Comparison of ENCODE assay signal across 8 cellular contexts in genomic region chr1:1058921-1059493, GRCh38. TPM values are rescaled to one million over a fixed set of nuclear protein-coding genes. Genes with fewer than 3 reads are reported as not detected.
DNase-seq lines count a peak whose midpoint lies in the region; ATAC-seq and TF ChIP-seq lines count a peak whose summit lies in the region.

No MANE protein-coding gene starts in this region.

- no peak for DNase-seq in activated T-cell treated with anti-CD3 and anti-CD28 coated beads, Interleukin-2, amount 50 U/mL, for 24 hours
- DNase-seq in activated T-cell treated with anti-CD3 and anti-CD28 coated beads for 4 hours = no peak
- DNase-seq in NCI-H2171 (lab: John Stamatoyannopoulos, UW) = peak; percentile 15
- no peak for DNase-seq in astrocyte of the cerebellum (ENCODE audit: low read depth)
- no peak for DNase-seq in kidney epithelial cell (ENCODE audit: low read depth)
- no peak for DNase-seq in tibial nerve (ENCODE audit: low spot score in 2 of 2)
- no peak for DNase-seq in midbrain (lab: John Stamatoyannopoulos, UW)

- H3K36me3 ChIP-seq in kidney epithelial cell (ENCODE audit: control insufficient read depth, insufficient read depth, low read length) (peaks cover 3% of the 10 kb centered on the region), tibial nerve (peaks cover 0 to 19% (median 0%) of the 10 kb centered on the region in 3 donors)

- peak overlapping the region; percentile 77 for H3K4me3 Mint-ChIP-seq in activated T-cell treated with anti-CD3 and anti-CD28 coated beads, Interleukin-2, amount 50 U/mL, for 24 hours

- peaks cover 0 to 53% (median 15%) of the 10 kb centered on the region in 4 donors for H3K4me1 ChIP-seq in tibial nerve

- peaks cover 18% of the 10 kb centered on the region for H3K36me3 Mint-ChIP-seq in activated T-cell treated with anti-CD3 and anti-CD28 coated beads, Interleukin-2, amount 50 U/mL, for 24 hours (ENCODE audit: low read depth)

- H3K4me3 ChIP-seq in astrocyte of the cerebellum (ENCODE audit: low read depth, low read length) (peak overlapping the region; percentile 57), kidney epithelial cell (ENCODE audit: low read depth, low read length) (peak overlapping the region; percentile 63), tibial nerve (peak overlapping the region; percentile 24 to 55 (median 44))

- peak overlapping the region; percentile 29 for H3K27ac Mint-ChIP-seq in activated T-cell treated with anti-CD3 and anti-CD28 coated beads, Interleukin-2, amount 50 U/mL, for 24 hours

- peak overlapping the region in 1 of 4 donors; percentile 10 for H3K27ac ChIP-seq in tibial nerve

- no peaks in the 10 kb centered on the region for H3K9me3 ChIP-seq in tibial nerve

- TF ChIP-seq EP300 in tibial nerve (IDR thresholded peaks at IDR 0.05) = no peak

- H3K9me3 Mint-ChIP-seq in activated T-cell treated with anti-CD3 and anti-CD28 coated beads, Interleukin-2, amount 50 U/mL, for 24 hours = no peaks in the 10 kb centered on the region

- H3K27me3 ChIP-seq in kidney epithelial cell (ENCODE audit: control insufficient read depth, insufficient read depth, low read length) (peaks cover 2% of the 10 kb centered on the region), tibial nerve (peaks cover 0 to 74% of the 10 kb centered on the region in 2 donors)

- H3K27me3 Mint-ChIP-seq in activated T-cell treated with anti-CD3 and anti-CD28 coated beads, Interleukin-2, amount 50 U/mL, for 24 hours = peaks cover 33% of the 10 kb centered on the region

- ATAC-seq in HG02588 (IDR thresholded peaks at IDR 0.05; ENCODE audit: unreplicated experiment) = peak; percentile 23

- TF ChIP-seq CTCF in astrocyte of the cerebellum (IDR thresholded peaks at IDR 0.05; ENCODE audit: low read depth, low read length, missing control alignments) (peak; percentile 16), kidney epithelial cell (IDR thresholded peaks at IDR 0.05; ENCODE audit: insufficient read depth, low read length, poor library complexity, severe bottlenecking) (peak; percentile 2), tibial nerve (IDR thresholded peaks at IDR 0.05) (peak in 1 of 5 experiments; percentile 9)

- WGBS in tibial nerve, 2 donors = 1 to 2% methylated on average over 42 to 44 of the region's 48 CpGs

- TF ChIP-seq POLR2A in tibial nerve (IDR thresholded peaks at IDR 0.05) = no peak

- peaks cover 37% of the 10 kb centered on the region for H3K4me1 Mint-ChIP-seq in activated T-cell treated with anti-CD3 and anti-CD28 coated beads, Interleukin-2, amount 50 U/mL, for 24 hours (ENCODE audit: low read depth)

- in situ Hi-C loops in astrocyte of the cerebellum (cut with HindIII; ENCODE audit: low sequenced_read_pairs) = no loop called here

RNA-seq across cellular contexts. Expression of gene RNF223, which starts 15.1 kb away (rescaled TPM):
- total RNA-seq in kidney epithelial cell (5.4 and 7.5 TPM in 2 replicates), tibial nerve (not detected)

RNA-seq across cellular contexts. Expression of gene AGRN, which starts 39.1 kb away (rescaled TPM):
- total RNA-seq in kidney epithelial cell = 479 and 617 TPM in 2 replicates
- 10 to 100 TPM; 10.9 to 35.7 (median 20.6) TPM for total RNA-seq in tibial nerve

RNA-seq across cellular contexts. Expression of gene ISG15, which starts 45.7 kb away (rescaled TPM):
- total RNA-seq in kidney epithelial cell (68.7 and 97.7 TPM in 2 replicates), tibial nerve (10 to 100 TPM; 29.1 to 65.4 (median 48.7) TPM)

RNA-seq across cellular contexts. Expression of gene C1orf159, which starts 56.9 kb away (rescaled TPM):
- total RNA-seq in kidney epithelial cell (20.3 and 25.5 TPM in 2 replicates), tibial nerve (10 to 100 TPM; 18.4 to 29.4 (median 23.1) TPM)

RNA-seq across cellular contexts. Expression of gene HES4, which starts 59.1 kb away (rescaled TPM):
- total RNA-seq in kidney epithelial cell (160 and 184 TPM in 2 replicates), tibial nerve (10 to 100 TPM; 26.9 to 70.8 (median 58.7) TPM)

Comparison
In these comparisons a context has a peak if more than half of its experiments do, and no peak if none do; other contexts are left out.
1. RNA of gene AGRN, which starts 39.1 kb away (total RNA-seq): 479 to 617 TPM in kidney epithelial cell; 10.9 to 35.7 TPM in tibial nerve; every median in the first group is over 10 times any median in the second.
2. Peak in every context shown above with its lines, with median percentiles within 50 percentile points of each other: H3K4me3 ChIP-seq.